Comparison of ENCODE assay signal across 20 cellular contexts in the genomic region with DNA sequence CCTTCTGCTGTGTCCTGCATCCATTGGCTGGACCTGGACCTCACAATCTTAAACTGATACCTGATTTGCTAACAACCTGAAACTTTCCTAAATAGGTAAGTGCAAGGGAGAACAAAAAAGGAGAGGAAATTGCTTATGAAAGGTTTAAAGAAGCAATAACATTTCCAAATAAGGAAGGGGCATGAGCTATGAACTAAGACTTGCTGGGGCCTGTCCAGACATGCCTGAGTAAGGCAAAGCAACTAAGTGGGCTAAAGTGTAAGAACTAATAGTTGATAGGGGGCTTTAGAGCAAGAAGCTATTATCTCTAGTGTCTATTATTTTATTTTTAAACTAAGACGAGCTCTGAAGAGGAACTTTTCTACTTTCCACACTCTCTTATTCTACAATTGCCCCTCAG. TPM values are rescaled to one million over a fixed set of nuclear protein-coding genes. Genes with fewer than 3 reads are reported as not detected.
DNase-seq lines count a peak whose midpoint lies in the region; ATAC-seq and TF ChIP-seq lines count a peak whose summit lies in the region.
"Had no signal": no experiment of that assay in that cellular context is flagged by ENCODE, and none has a peak within 500 bp of the region (broad histone marks: within the 10 kb centered on the region; RNA-seq: fewer than 3 reads in every experiment).

No MANE protein-coding gene starts in this region.

- H3K4me3 ChIP-seq in GM23338 (no peak overlapping the region), choroid plexus epithelial cell (ENCODE audit: low read depth, low read length) (no peak overlapping the region)

- peaks cover 8% of the 10 kb centered on the region for H3K4me1 Mint-ChIP-seq in activated CD4-positive, alpha-beta T cell treated with anti-CD3 and anti-CD28 coated beads, Interleukin-2, amount 10 ng/mL, durations not matched to agents 24 days and 14 days
- peaks cover 11% of the 10 kb centered on the region for H3K4me1 Mint-ChIP-seq in GM23338

- TF ChIP-seq CTCF in GM23338 (conservative IDR thresholded peaks at IDR 0.05; ENCODE audit: low read depth in 2 of 2) = no peak
- no peak for TF ChIP-seq CTCF in choroid plexus epithelial cell (conservative IDR thresholded peaks at IDR 0.05; ENCODE audit: low read depth, low read length)

- no peak overlapping the region for H2AFZ ChIP-seq in GM23338

- no peaks in the 10 kb centered on the region for H3K36me3 Mint-ChIP-seq in activated CD4-positive, alpha-beta T cell treated with anti-CD3 and anti-CD28 coated beads, Interleukin-2, amount 10 ng/mL, durations not matched to agents 24 days and 14 days (ENCODE audit: low read depth)
- H3K36me3 Mint-ChIP-seq in GM23338 (ENCODE audit: low read depth) = peaks cover 56% of the 10 kb centered on the region

- H3K27ac Mint-ChIP-seq in activated CD4-positive, alpha-beta T cell treated with anti-CD3 and anti-CD28 coated beads, Interleukin-2, amount 10 ng/mL, durations not matched to agents 24 days and 14 days = peak overlapping the region; percentile 45
- peak overlapping the region; percentile 73; the same call in 1 of the 2 replicates for H3K27ac Mint-ChIP-seq in GM23338
- H3K27ac Mint-ChIP-seq: CD4-positive, CD25-positive, alpha-beta regulatory T cell had no signal

- no peaks in the 10 kb centered on the region for H3K36me3 ChIP-seq in GM23338 (ENCODE audit: insufficient read depth)
- H3K36me3 ChIP-seq: BE2C had no signal

- H3K4me1 ChIP-seq in GM23338 (ENCODE audit: insufficient read depth) = no peaks in the 10 kb centered on the region
- H3K4me1 ChIP-seq: BE2C had no signal

- peaks cover 37% of the 10 kb centered on the region for H3K9me3 Mint-ChIP-seq in activated CD4-positive, alpha-beta T cell treated with anti-CD3 and anti-CD28 coated beads, Interleukin-2, amount 10 ng/mL, durations not matched to agents 24 days and 14 days
- H3K9me3 Mint-ChIP-seq in GM23338 = peaks cover 67% of the 10 kb centered on the region

- no peak for ATAC-seq in GM23338
- no peak for ATAC-seq in HG02981 (IDR thresholded peaks at IDR 0.05; ENCODE audit: unreplicated experiment)
- ATAC-seq: HCT116 had no signal

- no peak overlapping the region for H3K4me3 Mint-ChIP-seq in activated CD4-positive, alpha-beta T cell treated with anti-CD3 and anti-CD28 coated beads, Interleukin-2, amount 10 ng/mL, durations not matched to agents 24 days and 14 days
- H3K4me3 Mint-ChIP-seq in GM23338 = no peak overlapping the region

- no peaks in the 10 kb centered on the region for H3F3A ChIP-seq in GM23338 (replicated peaks; ENCODE audit: low read depth)

- H4K20me1 ChIP-seq in GM23338 (replicated peaks; ENCODE audit: insufficient read depth) = no peaks in the 10 kb centered on the region

- no peaks in the 10 kb centered on the region for H3K27me3 ChIP-seq in GM23338 (ENCODE audit: insufficient read depth)

- in situ Hi-C loops in KBM-7 (cut with MboI; ENCODE audit: low pct_unique_long_range_greater_than_20kb, low sequenced_read_pairs) = no loop called here

- H3K27me3 Mint-ChIP-seq in activated CD4-positive, alpha-beta T cell treated with anti-CD3 and anti-CD28 coated beads, Interleukin-2, amount 10 ng/mL, durations not matched to agents 24 days and 14 days = peaks cover 2% of the 10 kb centered on the region
- peaks cover 20% of the 10 kb centered on the region for H3K27me3 Mint-ChIP-seq in GM23338 (ENCODE audit: insufficient read depth, low read depth, poor library complexity)

- H3K27ac ChIP-seq in GM23338 (ENCODE audit: low read depth) = no peak overlapping the region

- intact Hi-C loops in activated CD4-positive, alpha-beta T cell treated with anti-CD3 and anti-CD28 coated beads, Interleukin-2, amount 10 ng/mL, durations not matched to agents 24 days and 14 days (cut with micrococcal nuclease) = no loop called here

- no peaks in the 10 kb centered on the region for H3K79me2 ChIP-seq in GM23338 (replicated peaks; ENCODE audit: insufficient read depth)

- 0 out of 2 replicates have a peak, but pooled peaks cover 4% of the 10 kb centered on the region for H3K9me2 ChIP-seq in GM23338 (ENCODE audit: insufficient read depth)
- H3K9me2 ChIP-seq: SK-N-SH had no signal

- DNase-seq in activated CD4-positive, alpha-beta T cell treated with anti-CD3 and anti-CD28 coated beads, Interleukin-2, amount 10 ng/mL, durations not matched to agents 24 days and 14 days = no peak
- DNase-seq in activated CD4-positive, alpha-beta T cell treated with anti-CD3 and anti-CD28 coated beads for 1 hour = no peak
- DNase-seq in GM23338 (ENCODE audit: low spot score) (no peak), KBM-7 (peak; percentile 39), choroid plexus epithelial cell (ENCODE audit: low read depth) (peak; percentile 18), HT-29 (ENCODE audit: low spot score) (no peak), glomerular visceral epithelial cell (ENCODE audit: extremely low spot score) (no peak)
- DNase-seq: BE2C; CD4-positive, CD25-positive, alpha-beta regulatory T cell; COR-L47; GDM1; NCI-H1105; NCI-H2081; NCI-H748 treated with DMSO at 0.1 percent for 48 hours; NK-92 treated with Interleukin-12 subunit alpha and Interleukin-12 subunit beta, amount 100 ng/mL, for 24 hours; OCI-M1; Right ventricle myocardium superior; SK-N-SH had no signal

- no peak overlapping the region for H3K4me2 ChIP-seq in GM23338
- H3K4me2 ChIP-seq: SK-N-SH had no signal

TF ChIP-seq in GM23338, 12 proteins besides CTCF, POLR2A, EP300 and RAD21 (continues in another document):
- TF ChIP-seq, protein P1, sequence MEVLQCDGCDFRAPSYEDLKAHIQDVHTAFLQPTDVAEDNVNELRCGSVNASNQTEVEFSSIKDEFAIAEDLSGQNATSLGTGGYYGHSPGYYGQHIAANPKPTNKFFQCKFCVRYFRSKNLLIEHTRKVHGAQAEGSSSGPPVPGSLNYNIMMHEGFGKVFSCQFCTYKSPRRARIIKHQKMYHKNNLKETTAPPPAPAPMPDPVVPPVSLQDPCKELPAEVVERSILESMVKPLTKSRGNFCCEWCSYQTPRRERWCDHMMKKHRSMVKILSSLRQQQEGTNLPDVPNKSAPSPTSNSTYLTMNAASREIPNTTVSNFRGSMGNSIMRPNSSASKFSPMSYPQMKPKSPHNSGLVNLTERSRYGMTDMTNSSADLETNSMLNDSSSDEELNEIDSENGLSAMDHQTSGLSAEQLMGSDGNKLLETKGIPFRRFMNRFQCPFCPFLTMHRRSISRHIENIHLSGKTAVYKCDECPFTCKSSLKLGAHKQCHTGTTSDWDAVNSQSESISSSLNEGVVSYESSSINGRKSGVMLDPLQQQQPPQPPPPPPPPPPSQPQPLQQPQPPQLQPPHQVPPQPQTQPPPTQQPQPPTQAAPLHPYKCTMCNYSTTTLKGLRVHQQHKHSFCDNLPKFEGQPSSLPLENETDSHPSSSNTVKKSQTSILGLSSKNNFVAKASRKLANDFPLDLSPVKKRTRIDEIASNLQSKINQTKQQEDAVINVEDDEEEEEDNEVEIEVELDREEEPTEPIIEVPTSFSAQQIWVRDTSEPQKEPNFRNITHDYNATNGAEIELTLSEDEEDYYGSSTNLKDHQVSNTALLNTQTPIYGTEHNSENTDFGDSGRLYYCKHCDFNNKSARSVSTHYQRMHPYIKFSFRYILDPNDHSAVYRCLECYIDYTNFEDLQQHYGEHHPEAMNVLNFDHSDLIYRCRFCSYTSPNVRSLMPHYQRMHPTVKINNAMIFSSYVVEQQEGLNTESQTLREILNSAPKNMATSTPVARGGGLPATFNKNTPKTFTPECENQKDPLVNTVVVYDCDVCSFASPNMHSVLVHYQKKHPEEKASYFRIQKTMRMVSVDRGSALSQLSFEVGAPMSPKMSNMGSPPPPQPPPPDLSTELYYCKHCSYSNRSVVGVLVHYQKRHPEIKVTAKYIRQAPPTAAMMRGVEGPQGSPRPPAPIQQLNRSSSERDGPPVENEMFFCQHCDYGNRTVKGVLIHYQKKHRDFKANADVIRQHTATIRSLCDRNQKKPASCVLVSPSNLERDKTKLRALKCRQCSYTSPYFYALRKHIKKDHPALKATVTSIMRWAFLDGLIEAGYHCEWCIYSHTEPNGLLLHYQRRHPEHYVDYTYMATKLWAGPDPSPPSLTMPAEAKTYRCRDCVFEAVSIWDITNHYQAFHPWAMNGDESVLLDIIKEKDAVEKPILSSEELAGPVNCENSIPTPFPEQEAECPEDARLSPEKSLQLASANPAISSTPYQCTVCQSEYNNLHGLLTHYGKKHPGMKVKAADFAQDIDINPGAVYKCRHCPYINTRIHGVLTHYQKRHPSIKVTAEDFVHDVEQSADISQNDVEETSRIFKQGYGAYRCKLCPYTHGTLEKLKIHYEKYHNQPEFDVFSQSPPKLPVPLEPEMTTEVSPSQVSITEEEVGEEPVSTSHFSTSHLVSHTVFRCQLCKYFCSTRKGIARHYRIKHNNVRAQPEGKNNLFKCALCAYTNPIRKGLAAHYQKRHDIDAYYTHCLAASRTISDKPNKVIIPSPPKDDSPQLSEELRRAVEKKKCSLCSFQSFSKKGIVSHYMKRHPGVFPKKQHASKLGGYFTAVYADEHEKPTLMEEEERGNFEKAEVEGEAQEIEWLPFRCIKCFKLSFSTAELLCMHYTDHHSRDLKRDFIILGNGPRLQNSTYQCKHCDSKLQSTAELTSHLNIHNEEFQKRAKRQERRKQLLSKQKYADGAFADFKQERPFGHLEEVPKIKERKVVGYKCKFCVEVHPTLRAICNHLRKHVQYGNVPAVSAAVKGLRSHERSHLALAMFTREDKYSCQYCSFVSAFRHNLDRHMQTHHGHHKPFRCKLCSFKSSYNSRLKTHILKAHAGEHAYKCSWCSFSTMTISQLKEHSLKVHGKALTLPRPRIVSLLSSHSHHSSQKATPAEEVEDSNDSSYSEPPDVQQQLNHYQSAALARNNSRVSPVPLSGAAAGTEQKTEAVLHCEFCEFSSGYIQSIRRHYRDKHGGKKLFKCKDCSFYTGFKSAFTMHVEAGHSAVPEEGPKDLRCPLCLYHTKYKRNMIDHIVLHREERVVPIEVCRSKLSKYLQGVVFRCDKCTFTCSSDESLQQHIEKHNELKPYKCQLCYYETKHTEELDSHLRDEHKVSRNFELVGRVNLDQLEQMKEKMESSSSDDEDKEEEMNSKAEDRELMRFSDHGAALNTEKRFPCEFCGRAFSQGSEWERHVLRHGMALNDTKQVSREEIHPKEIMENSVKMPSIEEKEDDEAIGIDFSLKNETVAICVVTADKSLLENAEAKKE (CRISPR knock-in tag; IDR thresholded peaks at IDR 0.05) = no peak
- TF ChIP-seq STAT1 (IDR thresholded peaks at IDR 0.05; ENCODE audit: unreplicated experiment) = no peak

RNA-seq across cellular contexts. Expression of a gene that starts 11.6 kb away (rescaled TPM):
- 34.8 and 35.1 TPM in 2 replicates for total RNA-seq in activated CD4-positive, alpha-beta T cell treated with anti-CD3 and anti-CD28 coated beads, Interleukin-2, amount 10 ng/mL, durations not matched to agents 24 days and 14 days
- 17.7 and 17.9 TPM in 2 replicates for total RNA-seq in GM23338 (2014; rRNA removed; shearing (Covaris generic))
- polyA plus RNA-seq in GM23338 (2016; fragmentation: Nextera tagmentation; extraction: Ambion mirVana) = 11.5 and 11.6 TPM in 2 replicates
- total RNA-seq in HT-29 (2014; rRNA removed; shearing (Covaris generic)) = 46.1 and 49.6 TPM in 2 replicates

RNA-seq across cellular contexts. Expression of a gene that starts 11.8 kb away (rescaled TPM):
- 28.6 and 30.9 TPM in 2 replicates for total RNA-seq in activated CD4-positive, alpha-beta T cell treated with anti-CD3 and anti-CD28 coated beads, Interleukin-2, amount 10 ng/mL, durations not matched to agents 24 days and 14 days
- total RNA-seq in GM23338 (2014; rRNA removed; shearing (Covaris generic)) = 48.0 and 51.8 TPM in 2 replicates
- polyA plus RNA-seq in GM23338 (2016; fragmentation: Nextera tagmentation; extraction: Ambion mirVana) = 17.8 and 19.5 TPM in 2 replicates
- 56.8 and 57.1 TPM in 2 replicates for total RNA-seq in HT-29 (2014; rRNA removed; shearing (Covaris generic))

Comparison
In these comparisons a context has a peak if more than half of its experiments do, and no peak if none do; other contexts are left out.
1. DNase-seq: peak in KBM-7 (single experiment) and choroid plexus epithelial cell (single experiment); none in activated CD4-positive, alpha-beta T cell treated with anti-CD3 and anti-CD28 coated beads, Interleukin-2, amount 10 ng/mL, durations not matched to agents 24 days and 14 days (single experiment), activated CD4-positive, alpha-beta T cell treated with anti-CD3 and anti-CD28 coated beads for 1 hour (single experiment), GM23338 (single experiment), HT-29 (single experiment) and glomerular visceral epithelial cell (single experiment).